ENCODE assay signal across 24 cellular contexts in genomic region chr2:38560092-38560491, GRCh38. TPM values are rescaled to one million over a fixed set of nuclear protein-coding genes. Genes with fewer than 3 reads are reported as not detected.
A peak's percentile ranks its signal among the peaks of the same experiment; 100 is the strongest.
DNase-seq lines count a peak whose midpoint lies in the region; ATAC-seq, FAIRE-seq and TF ChIP-seq lines count a peak whose summit lies in the region.
"Had no signal": no experiment of that assay in that cellular context is flagged by ENCODE, and none has a peak within 500 bp of the region (broad histone marks: within the 10 kb centered on the region; RNA-seq: fewer than 3 reads in every experiment).

No MANE protein-coding gene starts in this region.

- no peak for DNase-seq in HepG2 (ENCODE audit: low spot score)
- DNase-seq in right lobe of liver = no peak
- no peak for DNase-seq in K562 (ENCODE audit: extremely low read depth in 1 of 4, low spot score in 3 of 4)
- DNase-seq in mesothelial cell of epicardium (ENCODE audit: low spot score in 2 of 2, unreplicated experiment in 2 of 2) = no peak
- DNase-seq in amygdala (lab: John Stamatoyannopoulos, UW) = no peak
- DNase-seq in WERI-Rb-1 = no peak
- DNase-seq: Calu3; DND-41; GOT3; HCEC 1CT; MV-4-11; NCI-H1105; NCI-H146; NCI-H2029; NCI-H446; NCI-H524 treated with DMSO at 0.1 percent for 48 hours; NCI-H82; NK-92 treated with Interleukin-12 subunit alpha and Interleukin-12 subunit beta, amount 100 ng/mL, for 24 hours; PC-9; SJCRH30 had no signal

- no peak overlapping the region for H2AFZ ChIP-seq in HepG2 (ENCODE audit: low read length)
- no peak overlapping the region for H2AFZ ChIP-seq in K562 (ENCODE audit: low read depth, low read length)
- H2AFZ ChIP-seq: PC-9 had no signal

- 96% methylated on average over 2 of the region's 2 CpGs for WGBS in HepG2 (ENCODE audit: low lambda C conversion rate)
- 100% methylated on average over 2 of the region's 2 CpGs for WGBS in right lobe of liver (ENCODE audit: insufficient coverage, low coverage, low lambda C conversion rate, missing lambda C conversion rate)
- 91% methylated on average over 2 of the region's 2 CpGs for WGBS in K562 (ENCODE audit: insufficient coverage, low coverage, missing lambda C conversion rate)

- H4K20me1 ChIP-seq in HepG2 (ENCODE audit: insufficient read depth, low read length) (no peaks in the 10 kb centered on the region), K562 (replicated peaks; ENCODE audit: control insufficient read depth, insufficient read depth, low read length) (no peaks in the 10 kb centered on the region)

- H3K9me3 ChIP-seq in HepG2 (ENCODE audit: low read length) = no peaks in the 10 kb centered on the region
- H3K9me3 ChIP-seq in right lobe of liver = no peaks in the 10 kb centered on the region
- H3K9me3 ChIP-seq in K562 (replicated peaks; ENCODE audit: control insufficient read depth, insufficient read depth, low read depth, low read length) = no peaks in the 10 kb centered on the region
- no peaks in the 10 kb centered on the region for H3K9me3 ChIP-seq in WERI-Rb-1 (ENCODE audit: severe bottlenecking)
- H3K9me3 ChIP-seq: SJCRH30 had no signal

- H3K9ac ChIP-seq in HepG2 (ENCODE audit: insufficient read depth, low read depth, low read length) (no peak overlapping the region), K562 (ENCODE audit: insufficient read depth in 1 of 2, low read depth in 2 of 2, low read length in 2 of 2) (no peak overlapping the region)

- H3K27me3 ChIP-seq in HepG2 (ENCODE audit: control insufficient read depth in 1 of 2, insufficient read depth in 2 of 2, low read length in 2 of 2) = no peaks in the 10 kb centered on the region
- no peaks in the 10 kb centered on the region for H3K27me3 ChIP-seq in right lobe of liver
- no peaks in the 10 kb centered on the region for H3K27me3 ChIP-seq in K562 (ENCODE audit: control insufficient read depth in 2 of 2, insufficient read depth in 2 of 2, low read length in 2 of 2)
- no peaks in the 10 kb centered on the region for H3K27me3 ChIP-seq in WERI-Rb-1 (ENCODE audit: insufficient read depth, low read depth, severe bottlenecking)
- H3K27me3 ChIP-seq: SJCRH30 had no signal

- no peak overlapping the region for H3K4me2 ChIP-seq in HepG2 (ENCODE audit: low read depth, low read length)
- H3K4me2 ChIP-seq in K562 (ENCODE audit: insufficient read depth, low read length) = no peak overlapping the region
- H3K4me2 ChIP-seq: PC-9 had no signal

- POLR2A ChIA-PET in HepG2 (lab: Yijun Ruan, JAX) (no interaction called here), K562 (lab: Yijun Ruan, JAX) (no interaction called here)

- H3K9me3 Mint-ChIP-seq in mesothelial cell of epicardium = no peaks in the 10 kb centered on the region
- H3K9me3 Mint-ChIP-seq in activated T-helper 17 cell treated with anti-CD3 and anti-CD28 coated beads, Interleukin-2, amount 50 U/mL, for 72 hours = no peaks in the 10 kb centered on the region
- H3K9me3 Mint-ChIP-seq: IgD-negative memory B cell had no signal

- FAIRE-seq in HepG2 (lab: Jason Lieb, UNC) = no peak
- no peak for FAIRE-seq in K562 (lab: Jason Lieb, UNC)

- H3K27ac ChIP-seq in HepG2 (ENCODE audit: extremely low read length, insufficient read depth, low read length) (no peak overlapping the region), right lobe of liver (no peak overlapping the region), K562 (ENCODE audit: extremely low read depth, low read depth, low read length) (no peak overlapping the region), WERI-Rb-1 (no peak overlapping the region)
- H3K27ac ChIP-seq: PC-9, SJCRH30 had no signal

- no peak for TF ChIP-seq RAD21 in HepG2 (CRISPR knock-in tag; IDR thresholded peaks at IDR 0.05)
- TF ChIP-seq RAD21 in K562 (CRISPR knock-in tag; conservative IDR thresholded peaks at IDR 0.05 in 1 of 2, IDR thresholded peaks at IDR 0.05 in 1 of 2) = no peak

- H3K36me3 Mint-ChIP-seq in mesothelial cell of epicardium = peaks cover 24% of the 10 kb centered on the region
- H3K36me3 Mint-ChIP-seq in activated T-helper 17 cell treated with anti-CD3 and anti-CD28 coated beads, Interleukin-2, amount 50 U/mL, for 72 hours (ENCODE audit: low read depth) = peaks cover 89% of the 10 kb centered on the region
- H3K36me3 Mint-ChIP-seq: IgD-negative memory B cell had no signal

- TF ChIP-seq CTCF in HepG2 (CRISPR knock-in tag; IDR thresholded peaks at IDR 0.05) = no peak
- no peak for TF ChIP-seq CTCF in right lobe of liver (IDR thresholded peaks at IDR 0.05)
- TF ChIP-seq CTCF in K562 (IDR thresholded peaks at IDR 0.05 in 2 of 3, conservative IDR thresholded peaks at IDR 0.05 in 1 of 3; ENCODE audit: insufficient read depth in 2 of 3, low read depth in 1 of 3, low read length in 3 of 3) = no peak
- TF ChIP-seq CTCF in mesothelial cell of epicardium (IDR thresholded peaks at IDR 0.05; ENCODE audit: unreplicated experiment) = no peak
- TF ChIP-seq CTCF in WERI-Rb-1 (IDR thresholded peaks at IDR 0.05; ENCODE audit: low read depth, low read length) = no peak

- H3K4me3 ChIP-seq in HepG2 (replicated peaks in 1 of 3; ENCODE audit: insufficient read depth in 1 of 3, low read depth in 2 of 3, low read length in 3 of 3) = no peak overlapping the region
- H3K4me3 ChIP-seq in right lobe of liver = no peak overlapping the region
- H3K4me3 ChIP-seq in K562 = no peak overlapping the region
- no peak overlapping the region for H3K4me3 ChIP-seq in WERI-Rb-1 (ENCODE audit: low read depth, low read length)
- H3K4me3 ChIP-seq: PC-9, SJCRH30 had no signal

- no peaks in the 10 kb centered on the region for H3K9me1 ChIP-seq in K562 (ENCODE audit: control insufficient read depth, insufficient read depth, low read length)

- H3K4me1 ChIP-seq in HepG2 (ENCODE audit: insufficient read depth, low read length) (no peaks in the 10 kb centered on the region), right lobe of liver (no peaks in the 10 kb centered on the region), K562 (replicated peaks in 1 of 2; ENCODE audit: control insufficient read depth in 2 of 2, insufficient read depth in 2 of 2, low read length in 2 of 2) (no peaks in the 10 kb centered on the region)
- H3K4me1 ChIP-seq: SJCRH30 had no signal

- peaks cover 4 to 34% of the 10 kb centered on the region in 2 experiments for H3K36me3 ChIP-seq in HepG2 (replicated peaks in 1 of 2; ENCODE audit: control insufficient read depth in 1 of 2, insufficient read depth in 2 of 2, low read length in 2 of 2)
- H3K36me3 ChIP-seq in right lobe of liver = peaks cover 0 to 8% (median 0%) of the 10 kb centered on the region in 4 donors
- H3K36me3 ChIP-seq in K562 (ENCODE audit: control insufficient read depth, insufficient read depth, low read length) = peaks cover 44% of the 10 kb centered on the region; the same call in 2 of the 3 replicates
- peaks cover 14% of the 10 kb centered on the region for H3K36me3 ChIP-seq in WERI-Rb-1

- H3K79me2 ChIP-seq in HepG2 (ENCODE audit: insufficient read depth, low read length) = no peaks in the 10 kb centered on the region
- no peaks in the 10 kb centered on the region for H3K79me2 ChIP-seq in K562 (ENCODE audit: control insufficient read depth, insufficient read depth, low read length)

- no peak overlapping the region for H3K4me3 Mint-ChIP-seq in mesothelial cell of epicardium
- no peak overlapping the region for H3K4me3 Mint-ChIP-seq in activated T-helper 17 cell treated with anti-CD3 and anti-CD28 coated beads, Interleukin-2, amount 50 U/mL, for 72 hours
- H3K4me3 Mint-ChIP-seq: IgD-negative memory B cell had no signal

- no peak for ATAC-seq in HepG2
- no peak for ATAC-seq in right lobe of liver
- peak; percentile 8; the same call in 2 of the 3 replicates for ATAC-seq in K562
- no peak for ATAC-seq in activated T-helper 17 cell treated with anti-CD3 and anti-CD28 coated beads, Interleukin-2, amount 50 U/mL, for 72 hours (replicated peaks)
- ATAC-seq: Right ventricle myocardium inferior, SK-N-SH treated with all-trans-retinoic acid at 6 μM for 48 hours had no signal

- H3K4me1 Mint-ChIP-seq in mesothelial cell of epicardium = peaks cover 7% of the 10 kb centered on the region
- no peaks in the 10 kb centered on the region for H3K4me1 Mint-ChIP-seq in activated T-helper 17 cell treated with anti-CD3 and anti-CD28 coated beads, Interleukin-2, amount 50 U/mL, for 72 hours
- H3K4me1 Mint-ChIP-seq: IgD-negative memory B cell had no signal

- in situ Hi-C loops in HepG2 (cut with HindIII; ENCODE audit: extremely low pct_ligation_motif_present, low pct_unique_long_range_greater_than_20kb) = no loop called here
- in situ Hi-C loops in K562 (cut with MboI) = no loop called here

- TF ChIP-seq POLR2A in HepG2 (IDR thresholded peaks at IDR 0.05; ENCODE audit: insufficient read depth in 1 of 2, low read depth in 2 of 2, low read length in 2 of 2) (no peak), right lobe of liver (IDR thresholded peaks at IDR 0.05) (no peak), K562 (conservative IDR thresholded peaks at IDR 0.05) (no peak)

- BruUV-seq in HepG2 (replicated peaks; lab: Mats Ljungman, UMichigan) = no TSS peak
- no TSS peak for BruUV-seq in K562 (replicated peaks; lab: Mats Ljungman, UMichigan)

- peak overlapping the region; percentile 12 for H3K27ac Mint-ChIP-seq in mesothelial cell of epicardium
- H3K27ac Mint-ChIP-seq in activated T-helper 17 cell treated with anti-CD3 and anti-CD28 coated beads, Interleukin-2, amount 50 U/mL, for 72 hours = no peak overlapping the region
- H3K27ac Mint-ChIP-seq: IgD-negative memory B cell had no signal

- no peak for TF ChIP-seq EP300 in HepG2 (IDR thresholded peaks at IDR 0.05; ENCODE audit: low read depth in 2 of 2, low read length in 2 of 2)
- TF ChIP-seq EP300 in HepG2 (CRISPR knock-in tag; IDR thresholded peaks at IDR 0.05; ENCODE audit: borderline replicate concordance) = no peak
- TF ChIP-seq EP300 in K562 (IDR thresholded peaks at IDR 0.05; ENCODE audit: low read length) = no peak

- no peaks in the 10 kb centered on the region for H3K27me3 Mint-ChIP-seq in mesothelial cell of epicardium (ENCODE audit: low read depth)
- no peaks in the 10 kb centered on the region for H3K27me3 Mint-ChIP-seq in activated T-helper 17 cell treated with anti-CD3 and anti-CD28 coated beads, Interleukin-2, amount 50 U/mL, for 72 hours

- intact Hi-C loops in HepG2 (cut with micrococcal nuclease; ENCODE audit: unreplicated experiment) (no loop called here), right lobe of liver (cut with DNase I) (no loop called here), K562 (cut with micrococcal nuclease) (no loop called here)

- CTCF ChIA-PET in HepG2 (lab: Yijun Ruan, JAX; ENCODE audit: low intra/inter-chr PET ratio, low total read pairs) = no interaction called here
- CTCF ChIA-PET in K562 (lab: Yijun Ruan, JAX; ENCODE audit: low intra/inter-chr PET ratio) = no interaction called here

RNA-seq across cellular contexts. Expression of gene HNRNPLL, which starts 42.6 kb away (rescaled TPM):
- 91.9 and 103 TPM in 2 replicates for total RNA-seq in HepG2 (2016; rRNA removed; fragmentation: Illumina TruSeq; extraction: Trizol)
- 52.7 and 54.6 TPM in 2 replicates for total RNA-seq in HepG2 (2016; cell fraction: cytosol; rRNA removed; fragmentation: Illumina TruSeq; extraction: Trizol; ENCODE audit: low read depth)
- 92.9 and 108 TPM in 2 replicates for total RNA-seq in HepG2 (2016; cell fraction: insoluble cytoplasmic fraction; rRNA removed; fragmentation: Illumina TruSeq; extraction: Trizol)
- 54.8 and 56.7 TPM in 2 replicates for total RNA-seq in HepG2 (2016; cell fraction: membrane; rRNA removed; fragmentation: Illumina TruSeq; extraction: Trizol)
- 147 and 151 TPM in 2 replicates for total RNA-seq in HepG2 (2016; cell fraction: nucleus; rRNA removed; fragmentation: Illumina TruSeq; extraction: Trizol)
- polyA plus RNA-seq in HepG2 (2011; rRNA removed) = 34.3 and 49.4 TPM in 2 replicates
- 17.6 and 20.9 TPM in 2 replicates for polyA plus RNA-seq in HepG2 (2011; cell fraction: cytosol; rRNA removed)
- 29.2 and 34.2 TPM in 2 replicates for polyA plus RNA-seq in HepG2 (2011; cell fraction: nucleus; rRNA removed)
- 32.8 and 45.3 TPM in 2 replicates for polyA plus RNA-seq in HepG2 (2012)
- polyA plus RNA-seq in HepG2 (2016; cell fraction: cytosol; fragmentation: Illumina TruSeq; extraction: Trizol; ENCODE audit: low read depth) = 13.0 and 17.4 TPM in 2 replicates
- 75.8 and 78.0 TPM in 2 replicates for polyA plus RNA-seq in HepG2 (2016; cell fraction: insoluble cytoplasmic fraction; fragmentation: Illumina TruSeq; extraction: Trizol; ENCODE audit: low read depth)
- 27.6 and 27.9 TPM in 2 replicates for polyA plus RNA-seq in HepG2 (2016; cell fraction: membrane; fragmentation: Illumina TruSeq; extraction: Trizol; ENCODE audit: low read depth)
- 66.8 and 68.2 TPM in 2 replicates for polyA plus RNA-seq in HepG2 (2016; cell fraction: nucleus; fragmentation: Illumina TruSeq; extraction: Trizol; ENCODE audit: insufficient read depth, low read depth)
- 14.7 and 21.6 TPM in 2 replicates for polyA minus RNA-seq in HepG2 (2011; rRNA and poly(A)+ RNA removed; ENCODE audit: low replicate concordance)
- polyA minus RNA-seq in HepG2 (2011; cell fraction: cytosol; rRNA and poly(A)+ RNA removed) = 25.8 and 30.8 TPM in 2 replicates
- polyA minus RNA-seq in HepG2 (2011; cell fraction: nucleus; rRNA and poly(A)+ RNA removed) = 227 and 258 TPM in 2 replicates
- total RNA-seq in right lobe of liver = 10 to 100 TPM in 5 of 6 experiments, 1 to 10 TPM in 1; 9.2 to 15.9 (median 13.9) TPM
- total RNA-seq in K562 (2011; cell fraction: chromatin; rRNA removed; ENCODE audit: low replicate concordance) = 95.1 and 247 TPM in 2 replicates
- 40.4 and 52.4 TPM in 2 replicates for total RNA-seq in K562 (2011; cell fraction: nucleolus; rRNA removed)
- 85.7 and 116 TPM in 2 replicates for total RNA-seq in K562 (2011; cell fraction: nucleoplasm; rRNA removed)
- 67.5 and 73.0 TPM in 2 replicates for total RNA-seq in K562 (2014; rRNA removed)
- total RNA-seq in K562 (2014; rRNA removed; fragmentation: Illumina TruSeq; extraction: Trizol) = 86.9 and 102 TPM in 2 replicates
- 57.1 and 57.8 TPM in 2 replicates for total RNA-seq in K562 (2015; rRNA removed; fragmentation: Illumina TruSeq; extraction: Trizol)
- total RNA-seq in K562 (2021) = 85.4 and 94.0 TPM in 2 replicates
- 99.7 and 135 TPM in 2 replicates for polyA plus RNA-seq in K562 (2011; rRNA removed)
- polyA plus RNA-seq in K562 (2011; cell fraction: cytosol; rRNA removed) = 21.9 and 34.3 TPM in 2 replicates
- polyA plus RNA-seq in K562 (2011; cell fraction: nucleus; rRNA removed) = 60.8 and 87.5 TPM in 2 replicates
- 41.1 and 47.5 TPM in 2 replicates for polyA plus RNA-seq in K562 (2012)
- 46.8 and 49.3 TPM in 2 replicates for polyA plus RNA-seq in K562 (2014; fragmentation: Illumina TruSeq; extraction: Trizol)
- 10 to 100 TPM; 19.8 to 24.7 TPM for polyA plus RNA-seq in K562 (2014; fragmentation: Nextera tagmentation; extraction: Ambion mirVana)
- polyA plus RNA-seq in K562 (2014; rRNA removed) = 45.2 and 55.8 TPM in 2 replicates
- polyA minus RNA-seq in K562 (2011; rRNA and poly(A)+ RNA removed) = 160 and 182 TPM in 2 replicates
- 50.5 and 52.8 TPM in 2 replicates for polyA minus RNA-seq in K562 (2011; cell fraction: cytosol; rRNA and poly(A)+ RNA removed)
- polyA minus RNA-seq in K562 (2011; cell fraction: nucleus; rRNA and poly(A)+ RNA removed) = 79.6 and 164 TPM in 2 replicates
- total RNA-seq in mesothelial cell of epicardium = 73.9 to 84.8 TPM (median 80.7 TPM) in 3 replicates
- total RNA-seq in activated T-helper 17 cell treated with anti-CD3 and anti-CD28 coated beads, Interleukin-2, amount 50 U/mL, for 72 hours = 100 to 1,000 TPM in 1 of 2 donors, 10 to 100 TPM in 1; 84.9 to 122 TPM

Comparison
In these comparisons a context has a peak if more than half of its experiments do, and no peak if none do; other contexts are left out.
1. Of the 241 proteins assayed by ChIP-seq in both HepG2 and K562: peak only in HepG2: RBM22; only in K562: POLR2AphosphoS2; in both: none; in neither: 239.